In genomic region chr15:46526726-46527110, GRCh38 we compare ENCODE assay signal across 18 cellular contexts.
DNase-seq lines count a peak whose midpoint lies in the region; ATAC-seq, FAIRE-seq and TF ChIP-seq lines count a peak whose summit lies in the region.
"Had no signal": no experiment of that assay in that cellular context is flagged by ENCODE, and none has a peak within 500 bp of the region (broad histone marks: within the 10 kb centered on the region; RNA-seq: fewer than 3 reads in every experiment).

No MANE protein-coding gene starts in this region.

- H3K27ac ChIP-seq in colonic mucosa: peak overlapping the region; percentile 70
- H3K27ac ChIP-seq in small intestine (ENCODE audit: low read depth in 1 of 2, low read length in 1 of 2): peak overlapping the region; percentile 55 to 64
- H3K27ac ChIP-seq: A549, C4-2B had no signal

- H3K27me3 ChIP-seq in colonic mucosa (no peaks in the 10 kb centered on the region), small intestine (ENCODE audit: control insufficient read depth in 2 of 2, insufficient read depth in 2 of 2, low read length in 2 of 2) (no peaks in the 10 kb centered on the region)

- ATAC-seq in left lobe of liver: peak; percentile 12
- no peak for ATAC-seq in GM18858 (IDR thresholded peaks at IDR 0.05; ENCODE audit: unreplicated experiment)
- ATAC-seq: A549, GM23338 had no signal

- H3K4me1 ChIP-seq in colonic mucosa: no peaks in the 10 kb centered on the region
- peaks cover 2 to 3% of the 10 kb centered on the region in 2 donors for H3K4me1 ChIP-seq in small intestine (ENCODE audit: control insufficient read depth in 2 of 2, insufficient read depth in 1 of 2, low read depth in 1 of 2, low read length in 1 of 2)
- H3K4me1 ChIP-seq: A549, Caco-2 had no signal

- no peak overlapping the region for H3K4me3 ChIP-seq in colonic mucosa
- no peak overlapping the region for H3K4me3 ChIP-seq in small intestine (ENCODE audit: low read depth in 1 of 2, low read length in 2 of 2)
- H3K4me3 ChIP-seq: A549, GM23338 had no signal

- FAIRE-seq in small intestine (lab: Jason Lieb, UNC): no peak
- FAIRE-seq: A549, D721Med, G401.6, GM12891, GM18507, H54 had no signal

- H3K36me3 ChIP-seq in colonic mucosa: no peaks in the 10 kb centered on the region
- H3K36me3 ChIP-seq in small intestine (ENCODE audit: control insufficient read depth in 2 of 2, insufficient read depth in 2 of 2, low read length in 2 of 2): no peaks in the 10 kb centered on the region

- intact Hi-C loops in colonic mucosa (cut with DNase I): loop anchor here (10.0 kb wide), 1 partner anchor 148 kb away; no protein-coding TSS in a partner anchor

- peak overlapping the region in 1 of 2 donors; percentile 13 for H3K9ac ChIP-seq in colonic mucosa (ENCODE audit: low read depth in 2 of 2, low read length in 2 of 2)

- DNase-seq in colonic mucosa: no peak
- DNase-seq in left lobe of liver (ENCODE audit: low spot score): no peak
- peak; percentile 10 for DNase-seq in small intestine
- DNase-seq in putamen (ENCODE audit: low spot score): no peak
- no peak for DNase-seq in LoVo (ENCODE audit: low spot score)
- DNase-seq: AML-193; Caco-2; CD4-positive, alpha-beta T cell; HCEC 1CT had no signal

- no peaks in the 10 kb centered on the region for H3K9me3 ChIP-seq in colonic mucosa
- no peaks in the 10 kb centered on the region for H3K9me3 ChIP-seq in small intestine (ENCODE audit: control insufficient read depth, low read depth)
- H3K9me3 ChIP-seq: A549, Caco-2 had no signal

- WGBS in small intestine, 3 donors: 27 to 58% (median 38%) methylated on average over 1 of the region's 1 CpG

- TF ChIP-seq CTCF in colonic mucosa (IDR thresholded peaks at IDR 0.05): no peak
